Comparison of ENCODE assay signal across 14 cellular contexts in genomic region chr6:49336514-49337131, GRCh38.
DNase-seq lines count a peak whose midpoint lies in the region; ATAC-seq and TF ChIP-seq lines count a peak whose summit lies in the region.
"Had no signal": no experiment of that assay in that cellular context is flagged by ENCODE, and none has a peak within 500 bp of the region (broad histone marks: within the 10 kb centered on the region; RNA-seq: fewer than 3 reads in every experiment).

No MANE protein-coding gene starts in this region.

- intact Hi-C loops in posterior cingulate gyrus (cut with DNase I) = no loop called here

- H3K36me3 Mint-ChIP-seq in T-helper 2 cell treated with Interferon-gamma antibody and Interleukin-4, amounts not matched to agents 5 μg/mL and 100 μg/mL, for 36 hours (ENCODE audit: low read depth) = no peaks in the 10 kb centered on the region

- H3K27me3 Mint-ChIP-seq in T-helper 2 cell treated with Interferon-gamma antibody and Interleukin-4, amounts not matched to agents 5 μg/mL and 100 μg/mL, for 36 hours (ENCODE audit: low read depth) = no peaks in the 10 kb centered on the region
- H3K27me3 Mint-ChIP-seq: activated CD8-positive, alpha-beta T cell treated with anti-CD3 and anti-CD28 coated beads for 36 hours; naive thymus-derived CD4-positive, alpha-beta T cell had no signal

- no peak overlapping the region for H3K4me3 Mint-ChIP-seq in T-helper 2 cell treated with Interferon-gamma antibody and Interleukin-4, amounts not matched to agents 5 μg/mL and 100 μg/mL, for 36 hours
- H3K4me3 Mint-ChIP-seq: activated CD8-positive, alpha-beta T cell treated with anti-CD3 and anti-CD28 coated beads for 36 hours; naive thymus-derived CD4-positive, alpha-beta T cell; T-helper 1 cell treated with Interleukin-12 subunit alpha and Interleukin-12 subunit beta and Interleukin-4 antibody, amounts not matched to agents 30 μg/mL and 1 μg/mL, for 36 hours had no signal

- H3K9me3 Mint-ChIP-seq in T-helper 2 cell treated with Interferon-gamma antibody and Interleukin-4, amounts not matched to agents 5 μg/mL and 100 μg/mL, for 36 hours = no peaks in the 10 kb centered on the region
- H3K9me3 Mint-ChIP-seq: T-helper 1 cell treated with Interleukin-12 subunit alpha and Interleukin-12 subunit beta and Interleukin-4 antibody, amounts not matched to agents 30 μg/mL and 1 μg/mL, for 36 hours had no signal

- no peak overlapping the region for H3K4me3 ChIP-seq in fibroblast of the aortic adventitia (ENCODE audit: low read depth, low read length)

- no peak overlapping the region for H3K27ac Mint-ChIP-seq in T-helper 2 cell treated with Interferon-gamma antibody and Interleukin-4, amounts not matched to agents 5 μg/mL and 100 μg/mL, for 36 hours
- H3K27ac Mint-ChIP-seq: activated CD8-positive, alpha-beta T cell treated with anti-CD3 and anti-CD28 coated beads for 36 hours; naive thymus-derived CD4-positive, alpha-beta T cell; T-helper 1 cell treated with Interleukin-12 subunit alpha and Interleukin-12 subunit beta and Interleukin-4 antibody, amounts not matched to agents 30 μg/mL and 1 μg/mL, for 36 hours had no signal

- ATAC-seq in GM18858 (IDR thresholded peaks at IDR 0.05; ENCODE audit: unreplicated experiment) = no peak
- ATAC-seq: activated CD8-positive, alpha-beta T cell treated with anti-CD3 and anti-CD28 coated beads for 36 hours; naive thymus-derived CD4-positive, alpha-beta T cell had no signal

- no peak for TF ChIP-seq CTCF in fibroblast of the aortic adventitia (IDR thresholded peaks at IDR 0.05; ENCODE audit: insufficient read depth, low read length)

- DNase-seq in HUDEP-2 (lab: John Stamatoyannopoulos, UW; ENCODE audit: unreplicated experiment in 76 of 76) (peak in 71 of 76 experiments; percentile 7 to 98 (median 66)), OCI-M2 (lab: John Stamatoyannopoulos, UW; ENCODE audit: unreplicated experiment) (peak; percentile 40), fibroblast of the aortic adventitia (ENCODE audit: low read depth) (peak; percentile 89), pulmonary artery endothelial cell (ENCODE audit: low read depth, low spot score) (peak; percentile 86), posterior cingulate gyrus (no peak)
- DNase-seq in T-helper 2 cell treated with Interferon-gamma antibody and Interleukin-4, amounts not matched to agents 5 μg/mL and 100 μg/mL, for 36 hours (ENCODE audit: low spot score) = no peak
- DNase-seq: activated CD8-positive, alpha-beta T cell treated with anti-CD3 and anti-CD28 coated beads for 36 hours; activated naive CD4-positive, alpha-beta T cell; cerebellar nuclear complex; naive thymus-derived CD4-positive, alpha-beta T cell; NCI-H146; NK-92 treated with Interleukin-12 subunit alpha and Interleukin-12 subunit beta, amount 100 ng/mL, for 24 hours had no signal

- H3K4me1 Mint-ChIP-seq in T-helper 2 cell treated with Interferon-gamma antibody and Interleukin-4, amounts not matched to agents 5 μg/mL and 100 μg/mL, for 36 hours (ENCODE audit: low read depth) = no peaks in the 10 kb centered on the region
- H3K4me1 Mint-ChIP-seq: naive thymus-derived CD4-positive, alpha-beta T cell had no signal

Comparison
In these comparisons a context has a peak if more than half of its experiments do, and no peak if none do; other contexts are left out.
1. DNase-seq: peak in HUDEP-2 (71 of 76), OCI-M2 (single experiment), fibroblast of the aortic adventitia (single experiment) and pulmonary artery endothelial cell (single experiment); none in posterior cingulate gyrus (0 of 10) and T-helper 2 cell treated with Interferon-gamma antibody and Interleukin-4, amounts not matched to agents 5 μg/mL and 100 μg/mL, for 36 hours (single experiment).